1 cellular context compared by ENCODE assay signal in the genomic region with DNA sequence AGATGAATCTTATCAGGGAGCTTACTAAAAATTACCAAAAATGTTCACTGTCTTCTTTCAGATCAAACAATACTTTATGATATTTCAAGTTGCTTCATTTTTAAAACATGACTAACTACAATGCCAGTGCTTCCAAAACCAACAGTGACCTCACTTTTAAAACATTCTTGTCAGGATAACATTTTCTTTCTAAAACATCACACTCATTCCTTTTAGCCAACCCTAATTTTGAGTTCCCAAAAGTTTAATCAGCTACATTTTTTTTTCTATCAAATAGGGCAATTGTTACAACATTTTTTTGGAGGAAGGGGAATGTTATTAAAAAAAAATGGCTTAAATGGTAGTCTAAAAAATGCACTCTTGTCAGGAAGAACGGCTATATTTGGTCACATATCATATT.
A peak's percentile ranks its signal among the peaks of the same experiment; 100 is the strongest.
TF ChIP-seq lines count a peak whose summit lies in the region.

No MANE protein-coding gene starts in this region.

TF ChIP-seq in SK-N-SH, 30 proteins besides CTCF, POLR2A, EP300 and RAD21 (continued from another document):
- TF ChIP-seq REST (IDR thresholded peaks at IDR 0.05; ENCODE audit: low read depth, low read length) = no peak
- TF ChIP-seq NFIC (IDR thresholded peaks at IDR 0.05; ENCODE audit: borderline replicate concordance) = peak; percentile 95
- no peak for TF ChIP-seq USF1 (IDR thresholded peaks at IDR 0.05; ENCODE audit: borderline replicate concordance, low read depth)
- no peak for TF ChIP-seq NRF1 (IDR thresholded peaks at IDR 0.05; ENCODE audit: low read depth, low read length)
- TF ChIP-seq TCF12 (IDR thresholded peaks at IDR 0.05) = peak; percentile 93
- TF ChIP-seq IRF3 (IDR thresholded peaks at IDR 0.05; ENCODE audit: low read depth, low read length) = no peak
- no peak for TF ChIP-seq GABPA (IDR thresholded peaks at IDR 0.05; ENCODE audit: low read depth)
- peak; percentile 73; the same call in 1 of the 2 replicates for TF ChIP-seq POLR2AphosphoS5 (IDR thresholded peaks at IDR 0.05; ENCODE audit: low read depth, low read length)
- TF ChIP-seq FOSL2 (IDR thresholded peaks at IDR 0.05; ENCODE audit: borderline replicate concordance, low read depth) = peak; percentile 92
- peak; percentile 46; the same call in 1 of the 2 replicates for TF ChIP-seq RXRA (IDR thresholded peaks at IDR 0.05; ENCODE audit: borderline replicate concordance, low read depth)
- no peak for TF ChIP-seq ELF1 (IDR thresholded peaks at IDR 0.05)
- TF ChIP-seq EZH2phosphoT487 (IDR thresholded peaks at IDR 0.05; ENCODE audit: borderline replicate concordance, low read depth) = no peak
- TF ChIP-seq JUND (IDR thresholded peaks at IDR 0.05) = peak; percentile 96
- no peak for TF ChIP-seq SMC3 (IDR thresholded peaks at IDR 0.05; ENCODE audit: low read depth, low read length)
- no peak for TF ChIP-seq CHD2 (IDR thresholded peaks at IDR 0.05; ENCODE audit: low read length, partially characterized antibody)
- TF ChIP-seq YY1 (IDR thresholded peaks at IDR 0.05; ENCODE audit: low read depth) = 0 out of 2 replicates have a peak, but pooled peaks have one; percentile 26
- TF ChIP-seq, protein P1, sequence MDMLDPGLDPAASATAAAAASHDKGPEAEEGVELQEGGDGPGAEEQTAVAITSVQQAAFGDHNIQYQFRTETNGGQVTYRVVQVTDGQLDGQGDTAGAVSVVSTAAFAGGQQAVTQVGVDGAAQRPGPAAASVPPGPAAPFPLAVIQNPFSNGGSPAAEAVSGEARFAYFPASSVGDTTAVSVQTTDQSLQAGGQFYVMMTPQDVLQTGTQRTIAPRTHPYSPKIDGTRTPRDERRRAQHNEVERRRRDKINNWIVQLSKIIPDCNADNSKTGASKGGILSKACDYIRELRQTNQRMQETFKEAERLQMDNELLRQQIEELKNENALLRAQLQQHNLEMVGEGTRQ (IDR thresholded peaks at IDR 0.05; ENCODE audit: borderline replicate concordance, low read depth, low read length) = no peak
- TF ChIP-seq SIN3A (IDR thresholded peaks at IDR 0.05; ENCODE audit: borderline replicate concordance, low read depth, low read length) = no peak
